12 cellular contexts compared by ENCODE assay signal in the genomic region with DNA sequence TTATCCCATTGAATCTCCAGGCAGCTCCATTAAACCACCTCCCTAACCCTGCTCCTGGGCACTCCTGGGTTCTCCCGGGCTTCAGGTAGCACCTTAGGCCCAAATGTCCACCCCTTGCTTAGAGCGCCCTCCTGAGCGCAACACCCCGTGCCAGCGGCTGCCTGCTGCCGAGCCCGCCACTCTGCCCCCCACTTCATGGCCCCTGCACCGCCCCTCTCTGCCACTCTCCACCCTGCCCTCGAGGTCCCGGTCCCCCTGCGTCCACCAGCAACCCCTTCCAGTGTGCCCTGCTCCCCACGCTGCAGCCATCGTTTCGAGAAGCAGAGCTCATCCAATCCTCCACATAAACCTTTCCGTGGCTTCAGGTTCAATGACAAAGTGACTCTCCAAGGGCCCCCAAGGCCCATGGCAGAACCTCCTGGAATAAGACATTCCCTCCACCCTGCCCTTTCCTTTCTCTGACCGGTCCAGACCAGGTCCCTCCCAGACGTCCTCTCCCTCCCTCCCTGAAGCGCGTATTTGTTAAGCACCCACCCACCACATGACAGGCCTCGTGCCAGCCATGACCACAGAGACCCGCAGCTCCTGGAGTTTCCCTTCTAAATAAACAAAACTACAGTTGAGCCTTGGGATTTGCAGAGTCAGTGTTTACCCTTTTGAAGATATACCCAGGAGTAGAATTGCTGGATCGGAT.
A peak's percentile ranks its signal among the peaks of the same experiment; 100 is the strongest.
DNase-seq lines count a peak whose midpoint lies in the region; ATAC-seq and TF ChIP-seq lines count a peak whose summit lies in the region.
"Had no signal": no experiment of that assay in that cellular context is flagged by ENCODE, and none has a peak within 500 bp of the region (broad histone marks: within the 10 kb centered on the region; RNA-seq: fewer than 3 reads in every experiment).

No MANE protein-coding gene starts in this region.

- H3K9me3 Mint-ChIP-seq in brain: peaks cover 0 to 15% (median 2%) of the 10 kb centered on the region in 5 experiments

- no peak overlapping the region for H3K4me2 ChIP-seq in mammary epithelial cell (ENCODE audit: insufficient read depth, low read depth, low read length)
- H3K4me2 ChIP-seq: BLaER1 had no signal

- no peaks in the 10 kb centered on the region for H3K27me3 Mint-ChIP-seq in brain

- H4K20me1 ChIP-seq in mammary epithelial cell (ENCODE audit: insufficient read depth, low read length): no peaks in the 10 kb centered on the region

- CTCF ChIA-PET in mammary epithelial cell (lab: Charles Lee; ENCODE audit: low non-redundant PET): no interaction called here

- dilution Hi-C loops in mammary epithelial cell (cut with HindIII; ENCODE audit: low sequenced_read_pairs): no loop called here

- no peaks in the 10 kb centered on the region for H3K4me1 ChIP-seq in breast epithelium
- H3K4me1 ChIP-seq in mammary epithelial cell (ENCODE audit: insufficient read depth, low read length): peaks cover 8% of the 10 kb centered on the region
- peaks cover 0 to 5% (median 0%) of the 10 kb centered on the region in 4 donors for H3K4me1 ChIP-seq in right lobe of liver
- peaks cover 29% of the 10 kb centered on the region for H3K4me1 ChIP-seq in upper lobe of right lung

- H3K4me3 ChIP-seq in breast epithelium: no peak overlapping the region
- H3K4me3 ChIP-seq in mammary epithelial cell (replicated peaks in 1 of 3; ENCODE audit: insufficient read depth in 1 of 3, low read depth in 2 of 3, low read length in 3 of 3): no peak overlapping the region
- no peak overlapping the region for H3K4me3 ChIP-seq in right lobe of liver
- no peak overlapping the region for H3K4me3 ChIP-seq in upper lobe of right lung
- H3K4me3 ChIP-seq: BLaER1 had no signal

- H3K36me3 Mint-ChIP-seq in brain: peaks cover 53% of the 10 kb centered on the region

- no peak overlapping the region for H2AFZ ChIP-seq in mammary epithelial cell (ENCODE audit: low read depth, low read length)

- WGBS in mammary epithelial cell (ENCODE audit: low coverage, missing lambda C conversion rate): 62% methylated on average over 14 of the region's 22 CpGs
- 53% methylated on average over 19 of the region's 22 CpGs for WGBS in right lobe of liver (ENCODE audit: insufficient coverage, low coverage, low lambda C conversion rate, missing lambda C conversion rate)

- H3K36me3 ChIP-seq in breast epithelium (no peaks in the 10 kb centered on the region), mammary epithelial cell (ENCODE audit: insufficient read depth, low read length) (no peaks in the 10 kb centered on the region), right lobe of liver (no peaks in the 10 kb centered on the region), upper lobe of right lung (no peaks in the 10 kb centered on the region)

- TF ChIP-seq CTCF in breast epithelium (IDR thresholded peaks at IDR 0.05) (no peak), mammary epithelial cell (conservative IDR thresholded peaks at IDR 0.05 in 1 of 2, IDR thresholded peaks at IDR 0.05 in 1 of 2; ENCODE audit: extremely low read depth in 1 of 2, insufficient read depth in 1 of 2, low read depth in 1 of 2, low read length in 2 of 2) (no peak), brain (conservative IDR thresholded peaks at IDR 0.05) (no peak), right lobe of liver (IDR thresholded peaks at IDR 0.05) (no peak), upper lobe of right lung (IDR thresholded peaks at IDR 0.05) (no peak)

- no peak overlapping the region for H3K4me3 Mint-ChIP-seq in brain

- in situ Hi-C loops in mammary epithelial cell (cut with MboI; ENCODE audit: low sequenced_read_pairs in 2 of 2): no loop called here

- H3K9me3 ChIP-seq in breast epithelium (no peaks in the 10 kb centered on the region), mammary epithelial cell (replicated peaks; ENCODE audit: insufficient read depth, low read length) (no peaks in the 10 kb centered on the region), right lobe of liver (no peaks in the 10 kb centered on the region), upper lobe of right lung (no peaks in the 10 kb centered on the region)
- H3K9me3 ChIP-seq: BLaER1 had no signal

- peaks cover 14% of the 10 kb centered on the region for H3K4me1 Mint-ChIP-seq in brain

- H3K27ac ChIP-seq in breast epithelium: peak overlapping the region; percentile 29 to 39
- no peak overlapping the region for H3K27ac ChIP-seq in mammary epithelial cell (ENCODE audit: insufficient read depth, low read depth, low read length)
- H3K27ac ChIP-seq in right lobe of liver: no peak overlapping the region
- peak overlapping the region; percentile 58 for H3K27ac ChIP-seq in upper lobe of right lung
- H3K27ac ChIP-seq: BLaER1 had no signal

- DNase-seq in breast epithelium (ENCODE audit: low spot score in 2 of 2) (peak in 1 of 2 donors; percentile 61), mammary epithelial cell (no peak), right lobe of liver (peak; percentile 58 to 76 (median 66)), upper lobe of right lung (peak; percentile 83), T-helper 2 cell (no peak), NCI-H2227 (lab: John Stamatoyannopoulos, UW; ENCODE audit: unreplicated experiment) (no peak)
- DNase-seq: activated CD4-positive, alpha-beta T cell treated with anti-CD3 and anti-CD28 coated beads, Interleukin-2, amount 50 U/mL, for 48 hours; KBM-7; OCI-M1 had no signal

- no peak overlapping the region for H3K9ac ChIP-seq in mammary epithelial cell (ENCODE audit: insufficient read depth, low read length)
- H3K9ac ChIP-seq: BLaER1 had no signal

- H3K27ac Mint-ChIP-seq in brain: peak overlapping the region; percentile 21 to 65 (median 43)

- BruUV-seq in mammary epithelial cell (replicated peaks; lab: Mats Ljungman, UMichigan): no TSS peak

- intact Hi-C loops in breast epithelium (cut with DNase I; ENCODE audit: low total_unique reads): no loop called here
- intact Hi-C loops in mammary epithelial cell (cut with micrococcal nuclease): no loop called here
- intact Hi-C loops in right lobe of liver (cut with DNase I): no loop called here
- intact Hi-C loops in upper lobe of right lung (cut with DNase I): no loop called here

- TF ChIP-seq POLR2A in breast epithelium (IDR thresholded peaks at IDR 0.05) (no peak), right lobe of liver (IDR thresholded peaks at IDR 0.05) (no peak)

- peaks cover 59% of the 10 kb centered on the region for H3K79me2 ChIP-seq in mammary epithelial cell (ENCODE audit: insufficient read depth, low read length)

- ATAC-seq in right lobe of liver: peak; percentile 57 to 87 (median 74)
- peak; percentile 69 for ATAC-seq in upper lobe of right lung
- no peak for ATAC-seq in HG02610 (IDR thresholded peaks at IDR 0.05; ENCODE audit: unreplicated experiment)

- H3K27me3 ChIP-seq in breast epithelium: no peaks in the 10 kb centered on the region
- no peaks in the 10 kb centered on the region for H3K27me3 ChIP-seq in mammary epithelial cell (ENCODE audit: insufficient read depth, low read length)
- no peaks in the 10 kb centered on the region for H3K27me3 ChIP-seq in right lobe of liver
- no peaks in the 10 kb centered on the region for H3K27me3 ChIP-seq in upper lobe of right lung
- H3K27me3 ChIP-seq: BLaER1 had no signal

Comparison
In these comparisons a context has a peak if more than half of its experiments do, and no peak if none do; other contexts are left out.
1. H3K27ac ChIP-seq: peak in breast epithelium (2 of 2) and upper lobe of right lung (single experiment); none in mammary epithelial cell (single experiment) and right lobe of liver (0 of 3).
2. DNase-seq: peak in right lobe of liver (3 of 3) and upper lobe of right lung (single experiment); none in mammary epithelial cell (single experiment), T-helper 2 cell (0 of 5) and NCI-H2227 (single experiment).